In the genomic region with DNA sequence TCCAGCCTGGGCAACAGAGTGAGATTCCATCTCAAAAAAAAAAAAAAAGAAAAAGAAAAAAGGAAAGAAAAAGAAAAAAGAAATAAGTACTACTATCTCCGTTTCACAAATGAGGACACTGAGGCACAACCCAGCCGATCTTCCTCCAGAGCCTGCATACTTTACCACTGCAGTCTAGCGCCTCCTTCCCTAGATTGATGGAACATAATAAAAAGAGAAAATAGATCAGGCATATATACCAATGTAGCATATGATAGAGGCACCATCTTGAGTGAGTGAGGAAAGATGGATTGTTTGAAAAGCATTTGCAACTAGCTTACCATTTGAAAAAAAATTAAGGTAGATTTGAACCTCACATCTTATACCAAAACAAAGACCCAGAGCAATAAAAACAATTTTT, we compare ENCODE assay signal across 20 cellular contexts. TPM values are rescaled to one million over a fixed set of nuclear protein-coding genes. Genes with fewer than 3 reads are reported as not detected.
"Had no signal": no experiment of that assay in that cellular context is flagged by ENCODE, and none has a peak within 500 bp of the region (broad histone marks: within the 10 kb centered on the region; RNA-seq: fewer than 3 reads in every experiment).

No MANE protein-coding gene starts in this region.

- ATAC-seq: left ventricle myocardium superior; natural killer cell; right cardiac atrium; stimulated activated naive B cell treated with anti-CD40 and anti-IgM and Interleukin-4, amounts not matched to agents 10 μg/mL and 1 μg/mL and 100 μg/mL, for 72 hours had no signal

- H3K4me3 ChIP-seq: skin epidermis, thyroid gland had no signal

- DNase-seq: activated B cell treated with CpG ODN at 0.5 μM for 24 hours; activated CD4-positive, alpha-beta T cell treated with anti-CD3 and anti-CD28 coated beads for 48 hours; activated CD8-positive, alpha-beta memory T cell treated with anti-CD3 and anti-CD28 coated beads, Interleukin-2, amount 50 U/mL, for 48 hours; activated gamma-delta T cell treated with Interleukin-2 at 50 U/mL for 16 hours; amniotic stem cell; effector memory CD4-positive, alpha-beta T cell; hypothalamus; kidney; left ventricle myocardium superior; mesenchymal stem cell; natural killer cell; nucleus accumbens; right cardiac atrium; stimulated activated CD4-positive, alpha-beta T cell treated with anti-CD3 and anti-CD28 coated beads, Interleukin-15, amount 100 ng/mL, for 24 hours; stimulated activated CD4-positive, alpha-beta T cell treated with anti-CD3 and anti-CD28 coated beads, Interleukin-4, amount 100 ng/mL, for 1 hour; stimulated activated naive B cell treated with anti-CD40 and anti-IgM and Interleukin-4, amounts not matched to agents 10 μg/mL and 1 μg/mL and 100 μg/mL, for 72 hours; thyroid gland had no signal

- H3K36me3 ChIP-seq: thyroid gland had no signal

- H3K27me3 ChIP-seq: thyroid gland had no signal

- H3K4me1 ChIP-seq: thyroid gland had no signal

- H3K27ac ChIP-seq: skin epidermis, thyroid gland had no signal

- FAIRE-seq: kidney, TTC549 had no signal

- H3K9me3 ChIP-seq: thyroid gland had no signal

RNA-seq across cellular contexts. Expression of gene EFNA1, which starts 17.8 kb away (rescaled TPM):
- total RNA-seq: activated B cell treated with CpG ODN at 0.5 μM for 24 hours; T-helper 2 cell treated with Interferon-gamma antibody and Interleukin-4, amounts not matched to agents 100 ng/mL and 5 ng/mL, for 36 hours had no signal
